Comparison of ENCODE assay signal across 27 cellular contexts in the genomic region with DNA sequence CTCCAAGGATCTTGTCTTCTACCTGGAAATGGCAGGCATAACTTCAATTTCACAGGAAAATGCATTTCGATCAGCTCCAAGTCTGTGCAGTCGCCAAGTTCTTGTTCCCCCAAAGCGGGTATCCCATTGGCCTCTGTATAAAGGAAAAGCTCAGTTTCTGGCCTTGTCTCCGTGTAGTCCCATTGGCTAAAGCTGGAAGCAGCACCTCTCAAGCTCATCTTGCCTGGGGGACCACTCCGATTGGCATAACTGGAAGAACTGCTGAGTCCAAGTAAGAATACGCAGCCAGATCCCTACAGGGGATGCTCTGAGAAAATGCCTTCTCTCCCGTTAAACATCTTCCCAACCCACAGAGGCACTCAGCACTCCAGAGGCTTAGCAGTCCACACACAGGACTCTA.
DNase-seq lines count a peak whose midpoint lies in the region; FAIRE-seq and TF ChIP-seq lines count a peak whose summit lies in the region.
"Had no signal": no experiment of that assay in that cellular context is flagged by ENCODE, and none has a peak within 500 bp of the region (broad histone marks: within the 10 kb centered on the region; RNA-seq: fewer than 3 reads in every experiment).

No MANE protein-coding gene starts in this region.

- H3K4me3 Mint-ChIP-seq in activated T-helper 2 cell treated with anti-CD3 and anti-CD28 coated beads, Interferon-gamma antibody, Interleukin-2, Interleukin-4, amounts not matched to agents 10 μg/mL and 5 μg/mL and 100 μg/mL, durations not matched to agents 14 hours and 24 hours and 36 hours (ENCODE audit: low read depth) = no peak overlapping the region
- H3K4me3 Mint-ChIP-seq: CD14-positive monocyte; CD4-positive, alpha-beta memory T cell; CD4-positive, CD25-positive, alpha-beta regulatory T cell; CD8-positive, alpha-beta memory T cell had no signal

- no peaks in the 10 kb centered on the region for H3K79me2 ChIP-seq in H1 (ENCODE audit: control insufficient read depth in 1 of 2, insufficient read depth in 2 of 2, low read length in 2 of 2)

- H3K9me3 ChIP-seq in H1 (ENCODE audit: insufficient read depth in 2 of 2, low read depth in 1 of 2, low read length in 1 of 2) = no peaks in the 10 kb centered on the region
- H3K9me3 ChIP-seq: BE2C, BLaER1 had no signal

- H3K4me1 ChIP-seq in H1 (replicated peaks in 1 of 4; ENCODE audit: control insufficient read depth in 3 of 4, insufficient read depth in 4 of 4, low read length in 3 of 4) = peaks cover 2 to 6% (median 6%) of the 10 kb centered on the region in 4 experiments; a peak in 6 of 7 replicates
- H3K4me1 ChIP-seq: BE2C had no signal

- H2AK5ac ChIP-seq in H1 (ENCODE audit: low read depth, low read length) = no peak overlapping the region

- TF ChIP-seq CTCF in coronary artery (IDR thresholded peaks at IDR 0.05) = no peak
- no peak for TF ChIP-seq CTCF in H1 (IDR thresholded peaks at IDR 0.05; ENCODE audit: control extremely low read depth in 1 of 3, insufficient read depth in 1 of 3, low read depth in 1 of 3, low read length in 3 of 3)

- no peaks in the 10 kb centered on the region for H3K9me3 Mint-ChIP-seq in activated T-helper 2 cell treated with anti-CD3 and anti-CD28 coated beads, Interferon-gamma antibody, Interleukin-2, Interleukin-4, amounts not matched to agents 10 μg/mL and 5 μg/mL and 100 μg/mL, durations not matched to agents 14 hours and 24 hours and 36 hours
- H3K9me3 Mint-ChIP-seq: CD4-positive, alpha-beta memory T cell; CD8-positive, alpha-beta memory T cell had no signal

- WGBS in H1 (ENCODE audit: extremely low coverage in 1 of 2, insufficient coverage in 1 of 2, insufficient read length in 1 of 2, insufficient replicate concordance in 2 of 2, low coverage in 1 of 2, low lambda C conversion rate in 2 of 2, missing lambda C conversion rate in 1 of 2), 2 experiments = 89% methylated on average over 7 of the region's 7 CpGs; no CpG with 5 or more reads in 1 of the 2 experiments

- no peak overlapping the region for H3K27ac Mint-ChIP-seq in activated T-helper 2 cell treated with anti-CD3 and anti-CD28 coated beads, Interferon-gamma antibody, Interleukin-2, Interleukin-4, amounts not matched to agents 10 μg/mL and 5 μg/mL and 100 μg/mL, durations not matched to agents 14 hours and 24 hours and 36 hours
- H3K27ac Mint-ChIP-seq: CD14-positive monocyte; CD4-positive, alpha-beta memory T cell; CD4-positive, CD25-positive, alpha-beta regulatory T cell; CD8-positive, alpha-beta memory T cell had no signal

- H3K27me3 Mint-ChIP-seq in activated T-helper 2 cell treated with anti-CD3 and anti-CD28 coated beads, Interferon-gamma antibody, Interleukin-2, Interleukin-4, amounts not matched to agents 10 μg/mL and 5 μg/mL and 100 μg/mL, durations not matched to agents 14 hours and 24 hours and 36 hours (ENCODE audit: low read depth) = no peaks in the 10 kb centered on the region
- H3K27me3 Mint-ChIP-seq: CD4-positive, alpha-beta memory T cell; CD8-positive, alpha-beta memory T cell had no signal

- intact Hi-C loops in activated T-helper 2 cell treated with anti-CD3 and anti-CD28 coated beads, Interferon-gamma antibody, Interleukin-2, Interleukin-4, amounts not matched to agents 10 μg/mL and 5 μg/mL and 100 μg/mL, durations not matched to agents 14 hours and 24 hours and 36 hours (cut with micrococcal nuclease) = no loop called here

- H3K18ac ChIP-seq in H1 (ENCODE audit: extremely low read depth, low read length) = no peak overlapping the region

- H3K23me2 ChIP-seq in H1 (ENCODE audit: low read depth, low read length) = no peaks in the 10 kb centered on the region

- H3K4me3 ChIP-seq in coronary artery = no peak overlapping the region
- H3K4me3 ChIP-seq in H1 (ENCODE audit: extremely low read depth in 1 of 4, insufficient read depth in 2 of 4, low read depth in 3 of 4, low read length in 4 of 4) = no peak overlapping the region
- H3K4me3 ChIP-seq: BLaER1, GM12878 had no signal

- no peak overlapping the region for H3K23ac ChIP-seq in H1 (ENCODE audit: insufficient read length)

- no peaks in the 10 kb centered on the region for H4K20me1 ChIP-seq in H1 (replicated peaks in 1 of 2; ENCODE audit: control insufficient read depth in 1 of 2, insufficient read depth in 2 of 2, low read length in 2 of 2)
- H4K20me1 ChIP-seq: BLaER1 had no signal

- CTCF ChIA-PET in H1 (lab: Charles Lee; ENCODE audit: partially characterized antibody) = interaction anchor here (0.7 to 4.4 kb wide), 3 partner anchors 11 to 70 kb away, joined by 3 to 27 read pairs (median 15); no protein-coding TSS in a partner anchor

- no peaks in the 10 kb centered on the region for H3K79me1 ChIP-seq in H1 (ENCODE audit: low read depth, low read length)

- no peaks in the 10 kb centered on the region for H3K36me3 ChIP-seq in H1 (ENCODE audit: control insufficient read depth in 2 of 4, insufficient read depth in 4 of 4, low read length in 3 of 4)
- H3K36me3 ChIP-seq: BE2C, BLaER1 had no signal

- H3K4ac ChIP-seq in H1 (replicated peaks; ENCODE audit: insufficient read length, low read depth, low read length) = no peak overlapping the region

- H2AFZ ChIP-seq in H1 (ENCODE audit: low read length) = no peak overlapping the region

- no peak for TF ChIP-seq EP300 in H1 (IDR thresholded peaks at IDR 0.05; ENCODE audit: borderline replicate concordance in 1 of 2, low read depth in 2 of 2, low read length in 2 of 2)

- H3K4me2 ChIP-seq in H1 (ENCODE audit: insufficient read depth in 1 of 2, low read depth in 2 of 2, low read length in 2 of 2) = no peak overlapping the region
- H3K4me2 ChIP-seq: BLaER1 had no signal

- no peak overlapping the region for H4K8ac ChIP-seq in H1 (ENCODE audit: extremely low read depth, insufficient read depth, low read length)

- no peak overlapping the region for H2BK5ac ChIP-seq in H1 (ENCODE audit: low read depth, low read length)

- no peak overlapping the region for H2BK120ac ChIP-seq in H1 (replicated peaks; ENCODE audit: low read depth, low read length)

- H2BK20ac ChIP-seq in H1 (ENCODE audit: low read length) = no peak overlapping the region

- H3K27ac ChIP-seq in coronary artery (no peak overlapping the region), H1 (ENCODE audit: low read depth, low read length) (no peak overlapping the region)
- H3K27ac ChIP-seq: BLaER1 had no signal

- POLR2A ChIA-PET in H1 (lab: Charles Lee; ENCODE audit: partially characterized antibody) = no interaction called here

- no peaks in the 10 kb centered on the region for H3K27me3 ChIP-seq in H1 (replicated peaks in 1 of 4; ENCODE audit: control insufficient read depth in 3 of 4, extremely low read depth in 1 of 4, insufficient read depth in 3 of 4, low read length in 3 of 4)
- H3K27me3 ChIP-seq: BE2C, BLaER1 had no signal

- no peak overlapping the region for H4K91ac ChIP-seq in H1 (replicated peaks; ENCODE audit: insufficient read length, low read length)

- no peak for FAIRE-seq in H1 (lab: Jason Lieb, UNC)
- FAIRE-seq in frontal cortex (lab: Jason Lieb, UNC) = no peak
- FAIRE-seq: A204.1, GM12878, GM12892, GM18507 had no signal

- H3K9ac ChIP-seq in H1 (replicated peaks in 1 of 4; ENCODE audit: extremely low read depth in 1 of 4, low read depth in 3 of 4, low read length in 3 of 4) = no peak overlapping the region
- H3K9ac ChIP-seq: BLaER1 had no signal

- no peaks in the 10 kb centered on the region for H3K4me1 Mint-ChIP-seq in activated T-helper 2 cell treated with anti-CD3 and anti-CD28 coated beads, Interferon-gamma antibody, Interleukin-2, Interleukin-4, amounts not matched to agents 10 μg/mL and 5 μg/mL and 100 μg/mL, durations not matched to agents 14 hours and 24 hours and 36 hours (ENCODE audit: low read depth)
- H3K4me1 Mint-ChIP-seq: CD14-positive monocyte; CD4-positive, alpha-beta memory T cell; CD4-positive, CD25-positive, alpha-beta regulatory T cell; CD8-positive, alpha-beta memory T cell had no signal

- no peak for TF ChIP-seq POLR2A in H1 (IDR thresholded peaks at IDR 0.05; ENCODE audit: control extremely low read depth in 1 of 2, low read depth in 2 of 2, low read length in 2 of 2)

- no peak overlapping the region for H4K5ac ChIP-seq in H1 (ENCODE audit: insufficient read length, low read depth, low read length)

- H2BK12ac ChIP-seq in H1 (ENCODE audit: low read depth, low read length) = no peak overlapping the region

- DNase-seq in coronary artery (ENCODE audit: low spot score) (peak; percentile 68), H1 (ENCODE audit: low read depth in 1 of 2, low spot score in 2 of 2) (no peak), islet precursor cell (peak; percentile 80), NCI-H146 treated with DMSO at 0.1 percent for 48 hours (lab: John Stamatoyannopoulos, UW; ENCODE audit: unreplicated experiment) (no peak), frontal cortex (ENCODE audit: low spot score in 2 of 2) (no peak)
- no peak for DNase-seq in activated T-helper 2 cell treated with anti-CD3 and anti-CD28 coated beads, Interferon-gamma antibody, Interleukin-2, Interleukin-4, amounts not matched to agents 10 μg/mL and 5 μg/mL and 100 μg/mL, durations not matched to agents 14 hours and 24 hours and 36 hours (ENCODE audit: low spot score)
- DNase-seq: 8988T; ACHN; BE2C; C1 segment of cervical spinal cord; CD4-positive, alpha-beta memory T cell; CD4-positive, CD25-positive, alpha-beta regulatory T cell; CD8-positive, alpha-beta memory T cell; COR-L47; DMS 273 treated with DMSO at 0.1 percent for 48 hours; DMS153; DMS53; DMS79; DND-41; EL; GDM1 had no signal

- no peaks in the 10 kb centered on the region for H3K36me3 Mint-ChIP-seq in activated T-helper 2 cell treated with anti-CD3 and anti-CD28 coated beads, Interferon-gamma antibody, Interleukin-2, Interleukin-4, amounts not matched to agents 10 μg/mL and 5 μg/mL and 100 μg/mL, durations not matched to agents 14 hours and 24 hours and 36 hours (ENCODE audit: low read depth)
- H3K36me3 Mint-ChIP-seq: CD14-positive monocyte; CD4-positive, alpha-beta memory T cell; CD4-positive, CD25-positive, alpha-beta regulatory T cell; CD8-positive, alpha-beta memory T cell had no signal

- no peak for TF ChIP-seq RAD21 in H1 (IDR thresholded peaks at IDR 0.05 in 1 of 2, conservative IDR thresholded peaks at IDR 0.05 in 1 of 2; ENCODE audit: low read depth in 2 of 2, low read length in 2 of 2)

- H2BK15ac ChIP-seq in H1 (ENCODE audit: low read length) = no peak overlapping the region

- peak overlapping the region; percentile 19 for H3K14ac ChIP-seq in H1 (ENCODE audit: insufficient read length)

- H3K56ac ChIP-seq in H1 (replicated peaks; ENCODE audit: insufficient read length, low read depth, low read length) = no peak overlapping the region

TF ChIP-seq in H1, 55 proteins besides CTCF, POLR2A, EP300 and RAD21 (continues in another document):
- no peak for TF ChIP-seq RNF2 (IDR thresholded peaks at IDR 0.05; ENCODE audit: borderline replicate concordance, low read depth, low read length, missing control alignments, poor library complexity, severe bottlenecking)
- TF ChIP-seq SIX5 (IDR thresholded peaks at IDR 0.05; ENCODE audit: low read depth, low read length) = no peak
- TF ChIP-seq SP2 (IDR thresholded peaks at IDR 0.05; ENCODE audit: low read length) = no peak
- TF ChIP-seq HDAC6 (IDR thresholded peaks at IDR 0.05; ENCODE audit: low read depth, low read length) = no peak
- no peak for TF ChIP-seq RFX5 (IDR thresholded peaks at IDR 0.05; ENCODE audit: borderline replicate concordance, low read depth, low read length)
- no peak for TF ChIP-seq ASH2L (IDR thresholded peaks at IDR 0.05; ENCODE audit: low read length)

Comparison
In these comparisons a context has a peak if more than half of its experiments do, and no peak if none do; other contexts are left out.
1. DNase-seq: peak in coronary artery (single experiment) and islet precursor cell (single experiment); none in H1 (0 of 2), NCI-H146 treated with DMSO at 0.1 percent for 48 hours (single experiment), activated T-helper 2 cell treated with anti-CD3 and anti-CD28 coated beads, Interferon-gamma antibody, Interleukin-2, Interleukin-4, amounts not matched to agents 10 μg/mL and 5 μg/mL and 100 μg/mL, durations not matched to agents 14 hours and 24 hours and 36 hours (single experiment) and frontal cortex (0 of 2).